1 cellular context compared by ENCODE assay signal in genomic region chr15:71114887-71115566, GRCh38.
A peak's percentile ranks its signal among the peaks of the same experiment; 100 is the strongest.
TF ChIP-seq lines count a peak whose summit lies in the region.

TSS of gene THSD4 (plus strand) at chr15:71115471.

TF ChIP-seq in HEK293, 187 proteins besides CTCF, POLR2A, EP300 and RAD21 (continued from another document and continues in another):
- TF ChIP-seq ZNF311 (tag by site-specific recombination; IDR thresholded peaks at IDR 0.05; ENCODE audit: borderline replicate concordance) (no peak), ZBTB49 (tag by site-specific recombination; IDR thresholded peaks at IDR 0.05; ENCODE audit: low read depth) (no peak), ZNF184 (tag by site-specific recombination; IDR thresholded peaks at IDR 0.05) (peak; percentile 75), ZNF501 (tag by site-specific recombination; IDR thresholded peaks at IDR 0.05) (peak; percentile 81), ZNF530 (tag by site-specific recombination; IDR thresholded peaks at IDR 0.05; ENCODE audit: low read depth) (no peak), SCRT2 (tag by site-specific recombination; IDR thresholded peaks at IDR 0.05) (peak; percentile 95), ZNF692 (tag by site-specific recombination; IDR thresholded peaks at IDR 0.05) (peak; percentile 66), GLIS1 (tag by site-specific recombination; IDR thresholded peaks at IDR 0.05) (peak; percentile 93), ZNF670 (tag by site-specific recombination; IDR thresholded peaks at IDR 0.05; ENCODE audit: low read depth) (no peak), OVOL3 (tag by site-specific recombination; IDR thresholded peaks at IDR 0.05) (no peak), ZNF132 (tag by site-specific recombination; IDR thresholded peaks at IDR 0.05; ENCODE audit: borderline replicate concordance) (no peak), MYNN (tag by site-specific recombination; IDR thresholded peaks at IDR 0.05; ENCODE audit: borderline replicate concordance) (no peak), ZBTB20 (tag by site-specific recombination; IDR thresholded peaks at IDR 0.05) (peak; percentile 33; the same call in 1 of the 2 replicates), GLIS2 (tag by site-specific recombination; IDR thresholded peaks at IDR 0.05) (peak; percentile 77), PRDM1 (tag by site-specific recombination; IDR thresholded peaks at IDR 0.05) (0 out of 2 replicates have a peak, but pooled peaks have one; percentile 8), ZXDB (tag by site-specific recombination; IDR thresholded peaks at IDR 0.05) (peak; percentile 76), ELK4 (IDR thresholded peaks at IDR 0.05; ENCODE audit: borderline replicate concordance, low read depth, low read length) (no peak), ZNF133 (tag by site-specific recombination; IDR thresholded peaks at IDR 0.05) (no peak), ZNF639 (tag by site-specific recombination; IDR thresholded peaks at IDR 0.05) (no peak), ZEB2 (tag by site-specific recombination; IDR thresholded peaks at IDR 0.05) (peak; percentile 91), ZNF658 (tag by site-specific recombination; IDR thresholded peaks at IDR 0.05) (no peak), ZFP69B (tag by site-specific recombination; IDR thresholded peaks at IDR 0.05) (peak; percentile 73; the same call in 1 of the 2 replicates), YY1 (tag by site-specific recombination; IDR thresholded peaks at IDR 0.05) (no peak), IKZF3 (tag by site-specific recombination; IDR thresholded peaks at IDR 0.05) (peak; percentile 96), HOXA7 (CRISPR knock-in tag; IDR thresholded peaks at IDR 0.05; ENCODE audit: borderline replicate concordance) (no peak), PRDM10 (tag by site-specific recombination; IDR thresholded peaks at IDR 0.05) (peak; percentile 20; the same call in 1 of the 2 replicates), ZNF211 (tag by site-specific recombination; IDR thresholded peaks at IDR 0.05; ENCODE audit: low read depth) (no peak), ZSCAN23 (tag by site-specific recombination; IDR thresholded peaks at IDR 0.05) (0 out of 2 replicates have a peak, but pooled peaks have one; percentile 22), TSHZ1 (tag by site-specific recombination; IDR thresholded peaks at IDR 0.05; ENCODE audit: borderline replicate concordance) (peak; percentile 39; the same call in 1 of the 2 replicates), ZNF121 (tag by site-specific recombination; IDR thresholded peaks at IDR 0.05) (0 out of 2 replicates have a peak, but pooled peaks have one; percentile 55), ZFP41 (tag by site-specific recombination; IDR thresholded peaks at IDR 0.05; ENCODE audit: borderline replicate concordance) (no peak), ZNF174 (tag by site-specific recombination; IDR thresholded peaks at IDR 0.05) (no peak), ZNF157 (tag by site-specific recombination; IDR thresholded peaks at IDR 0.05) (no peak), ZNF138 (tag by site-specific recombination; IDR thresholded peaks at IDR 0.05; ENCODE audit: borderline replicate concordance) (no peak), ZNF26 (tag by site-specific recombination; IDR thresholded peaks at IDR 0.05) (no peak), ZNF704 (tag by site-specific recombination; IDR thresholded peaks at IDR 0.05) (no peak), KLF16 (tag by site-specific recombination; IDR thresholded peaks at IDR 0.05) (peak; percentile 86), SP7 (tag by site-specific recombination; IDR thresholded peaks at IDR 0.05) (peak; percentile 88), ZNF18 (tag by site-specific recombination; IDR thresholded peaks at IDR 0.05) (no peak), ZNF701 (tag by site-specific recombination; IDR thresholded peaks at IDR 0.05) (no peak)
